Comparison of ENCODE assay signal across 20 cellular contexts in genomic region chr5:17763301-17763700, GRCh38.
A peak's percentile ranks its signal among the peaks of the same experiment; 100 is the strongest.
DNase-seq lines count a peak whose midpoint lies in the region; ATAC-seq and TF ChIP-seq lines count a peak whose summit lies in the region.
"Had no signal": no experiment of that assay in that cellular context is flagged by ENCODE, and none has a peak within 500 bp of the region (broad histone marks: within the 10 kb centered on the region; RNA-seq: fewer than 3 reads in every experiment).

No MANE protein-coding gene starts in this region.

- DNase-seq in NCI-H82 (lab: John Stamatoyannopoulos, UW) (peak; percentile 5), NCI-H82 treated with DMSO at 0.1 percent for 48 hours (lab: John Stamatoyannopoulos, UW; ENCODE audit: unreplicated experiment) (no peak), brain pericyte (ENCODE audit: low read depth, low spot score) (peak; percentile 38), foreskin keratinocyte (peak in 1 of 2 donors; percentile 39), stromal cell of bone marrow (ENCODE audit: low read depth) (peak; percentile 78), pons (ENCODE audit: low spot score) (no peak), DMS153 (lab: John Stamatoyannopoulos, UW) (no peak), heart left ventricle (no peak)
- DNase-seq: 8988T; CD4-positive, alpha-beta memory T cell; DMS79 treated with DMSO at 0.1 percent for 48 hours; GDM1; MV-4-11; NCI-H1417; NCI-H1930; NCI-H510A; Peyer's patch; Right ventricle myocardium superior had no signal

- TF ChIP-seq POLR2A in heart left ventricle (IDR thresholded peaks at IDR 0.05) = no peak

- intact Hi-C loops in heart left ventricle (cut with DNase I) = no loop called here

- H3K36me3 ChIP-seq in heart left ventricle = no peaks in the 10 kb centered on the region
- H3K36me3 ChIP-seq: HAP-1, Peyer's patch had no signal

- 82 to 96% (median 94%) methylated on average over 1 of the region's 1 CpG for WGBS in heart left ventricle, 4 donors

- no peaks in the 10 kb centered on the region for H3K4me1 ChIP-seq in foreskin keratinocyte
- H3K4me1 ChIP-seq in heart left ventricle = no peaks in the 10 kb centered on the region
- H3K4me1 ChIP-seq: HAP-1, Peyer's patch had no signal

- H3K27me3 ChIP-seq in foreskin keratinocyte (no peaks in the 10 kb centered on the region), heart left ventricle (no peaks in the 10 kb centered on the region)
- H3K27me3 ChIP-seq: Peyer's patch had no signal

- no peak overlapping the region for H3K4me3 ChIP-seq in heart left ventricle
- H3K4me3 ChIP-seq: GM12878, HAP-1, Peyer's patch had no signal

- no peaks in the 10 kb centered on the region for H3K9me3 ChIP-seq in heart left ventricle

- no peak for TF ChIP-seq CTCF in foreskin keratinocyte (conservative IDR thresholded peaks at IDR 0.05)
- no peak for TF ChIP-seq CTCF in heart left ventricle (IDR thresholded peaks at IDR 0.05)

- H3K27ac ChIP-seq in foreskin keratinocyte (no peak overlapping the region), heart left ventricle (no peak overlapping the region)
- H3K27ac ChIP-seq: Peyer's patch had no signal

- ATAC-seq in foreskin keratinocyte = peak; percentile 55
- no peak for ATAC-seq in heart left ventricle
- ATAC-seq: GM12878 had no signal

Comparison
In these comparisons a context has a peak if more than half of its experiments do, and no peak if none do; other contexts are left out.
1. DNase-seq: peak in NCI-H82 (single experiment), brain pericyte (single experiment) and stromal cell of bone marrow (single experiment); none in NCI-H82 treated with DMSO at 0.1 percent for 48 hours (single experiment), pons (single experiment), DMS153 (single experiment) and heart left ventricle (0 of 5).